Comparison of ENCODE assay signal across 1 cellular context in genomic region chr2:207528980-207529329, GRCh38.
TF ChIP-seq lines count a peak whose summit lies in the region.

No MANE protein-coding gene starts in this region.

TF ChIP-seq in GM23338, 12 proteins besides CTCF, POLR2A, EP300 and RAD21:
- TF ChIP-seq, protein P1, sequence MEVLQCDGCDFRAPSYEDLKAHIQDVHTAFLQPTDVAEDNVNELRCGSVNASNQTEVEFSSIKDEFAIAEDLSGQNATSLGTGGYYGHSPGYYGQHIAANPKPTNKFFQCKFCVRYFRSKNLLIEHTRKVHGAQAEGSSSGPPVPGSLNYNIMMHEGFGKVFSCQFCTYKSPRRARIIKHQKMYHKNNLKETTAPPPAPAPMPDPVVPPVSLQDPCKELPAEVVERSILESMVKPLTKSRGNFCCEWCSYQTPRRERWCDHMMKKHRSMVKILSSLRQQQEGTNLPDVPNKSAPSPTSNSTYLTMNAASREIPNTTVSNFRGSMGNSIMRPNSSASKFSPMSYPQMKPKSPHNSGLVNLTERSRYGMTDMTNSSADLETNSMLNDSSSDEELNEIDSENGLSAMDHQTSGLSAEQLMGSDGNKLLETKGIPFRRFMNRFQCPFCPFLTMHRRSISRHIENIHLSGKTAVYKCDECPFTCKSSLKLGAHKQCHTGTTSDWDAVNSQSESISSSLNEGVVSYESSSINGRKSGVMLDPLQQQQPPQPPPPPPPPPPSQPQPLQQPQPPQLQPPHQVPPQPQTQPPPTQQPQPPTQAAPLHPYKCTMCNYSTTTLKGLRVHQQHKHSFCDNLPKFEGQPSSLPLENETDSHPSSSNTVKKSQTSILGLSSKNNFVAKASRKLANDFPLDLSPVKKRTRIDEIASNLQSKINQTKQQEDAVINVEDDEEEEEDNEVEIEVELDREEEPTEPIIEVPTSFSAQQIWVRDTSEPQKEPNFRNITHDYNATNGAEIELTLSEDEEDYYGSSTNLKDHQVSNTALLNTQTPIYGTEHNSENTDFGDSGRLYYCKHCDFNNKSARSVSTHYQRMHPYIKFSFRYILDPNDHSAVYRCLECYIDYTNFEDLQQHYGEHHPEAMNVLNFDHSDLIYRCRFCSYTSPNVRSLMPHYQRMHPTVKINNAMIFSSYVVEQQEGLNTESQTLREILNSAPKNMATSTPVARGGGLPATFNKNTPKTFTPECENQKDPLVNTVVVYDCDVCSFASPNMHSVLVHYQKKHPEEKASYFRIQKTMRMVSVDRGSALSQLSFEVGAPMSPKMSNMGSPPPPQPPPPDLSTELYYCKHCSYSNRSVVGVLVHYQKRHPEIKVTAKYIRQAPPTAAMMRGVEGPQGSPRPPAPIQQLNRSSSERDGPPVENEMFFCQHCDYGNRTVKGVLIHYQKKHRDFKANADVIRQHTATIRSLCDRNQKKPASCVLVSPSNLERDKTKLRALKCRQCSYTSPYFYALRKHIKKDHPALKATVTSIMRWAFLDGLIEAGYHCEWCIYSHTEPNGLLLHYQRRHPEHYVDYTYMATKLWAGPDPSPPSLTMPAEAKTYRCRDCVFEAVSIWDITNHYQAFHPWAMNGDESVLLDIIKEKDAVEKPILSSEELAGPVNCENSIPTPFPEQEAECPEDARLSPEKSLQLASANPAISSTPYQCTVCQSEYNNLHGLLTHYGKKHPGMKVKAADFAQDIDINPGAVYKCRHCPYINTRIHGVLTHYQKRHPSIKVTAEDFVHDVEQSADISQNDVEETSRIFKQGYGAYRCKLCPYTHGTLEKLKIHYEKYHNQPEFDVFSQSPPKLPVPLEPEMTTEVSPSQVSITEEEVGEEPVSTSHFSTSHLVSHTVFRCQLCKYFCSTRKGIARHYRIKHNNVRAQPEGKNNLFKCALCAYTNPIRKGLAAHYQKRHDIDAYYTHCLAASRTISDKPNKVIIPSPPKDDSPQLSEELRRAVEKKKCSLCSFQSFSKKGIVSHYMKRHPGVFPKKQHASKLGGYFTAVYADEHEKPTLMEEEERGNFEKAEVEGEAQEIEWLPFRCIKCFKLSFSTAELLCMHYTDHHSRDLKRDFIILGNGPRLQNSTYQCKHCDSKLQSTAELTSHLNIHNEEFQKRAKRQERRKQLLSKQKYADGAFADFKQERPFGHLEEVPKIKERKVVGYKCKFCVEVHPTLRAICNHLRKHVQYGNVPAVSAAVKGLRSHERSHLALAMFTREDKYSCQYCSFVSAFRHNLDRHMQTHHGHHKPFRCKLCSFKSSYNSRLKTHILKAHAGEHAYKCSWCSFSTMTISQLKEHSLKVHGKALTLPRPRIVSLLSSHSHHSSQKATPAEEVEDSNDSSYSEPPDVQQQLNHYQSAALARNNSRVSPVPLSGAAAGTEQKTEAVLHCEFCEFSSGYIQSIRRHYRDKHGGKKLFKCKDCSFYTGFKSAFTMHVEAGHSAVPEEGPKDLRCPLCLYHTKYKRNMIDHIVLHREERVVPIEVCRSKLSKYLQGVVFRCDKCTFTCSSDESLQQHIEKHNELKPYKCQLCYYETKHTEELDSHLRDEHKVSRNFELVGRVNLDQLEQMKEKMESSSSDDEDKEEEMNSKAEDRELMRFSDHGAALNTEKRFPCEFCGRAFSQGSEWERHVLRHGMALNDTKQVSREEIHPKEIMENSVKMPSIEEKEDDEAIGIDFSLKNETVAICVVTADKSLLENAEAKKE (CRISPR knock-in tag; IDR thresholded peaks at IDR 0.05) = no peak
- peak; percentile 15; the same call in 1 of the 2 replicates for TF ChIP-seq ETS1 (IDR thresholded peaks at IDR 0.05)
- TF ChIP-seq ZNF114 (CRISPR knock-in tag; IDR thresholded peaks at IDR 0.05) = no peak
- TF ChIP-seq CREB1 (CRISPR knock-in tag; IDR thresholded peaks at IDR 0.05; ENCODE audit: low read depth) = 0 out of 2 replicates have a peak, but pooled peaks have one; percentile 6
- TF ChIP-seq EZH2phosphoT487 (IDR thresholded peaks at IDR 0.05; ENCODE audit: unreplicated experiment) = no peak
- no peak for TF ChIP-seq EZH2 (IDR thresholded peaks at IDR 0.05; ENCODE audit: low read depth, unreplicated experiment)
- no peak for TF ChIP-seq STAT1 (IDR thresholded peaks at IDR 0.05; ENCODE audit: unreplicated experiment)
- no peak for TF ChIP-seq POLR2AphosphoS5 (IDR thresholded peaks at IDR 0.05; ENCODE audit: low read depth)
- no peak for TF ChIP-seq ZNF331 (CRISPR knock-in tag; IDR thresholded peaks at IDR 0.05; ENCODE audit: low read depth)
